1 cellular context compared by ENCODE assay signal in genomic region chr16:48526058-48526957, GRCh38.
TF ChIP-seq lines count a peak whose summit lies in the region.

No MANE protein-coding gene starts in this region.

TF ChIP-seq in HepG2, 621 proteins besides CTCF, POLR2A, EP300 and RAD21 (continued from another document and continues in another):
- TF ChIP-seq AHDC1 (CRISPR knock-in tag; IDR thresholded peaks at IDR 0.05; ENCODE audit: borderline replicate concordance) (no peak; the same call in 1 of the 2 replicates), JUND (CRISPR knock-in tag; IDR thresholded peaks at IDR 0.05) (peak; percentile 61; the same call in 1 of the 2 replicates), ZC3H13 (CRISPR knock-in tag; IDR thresholded peaks at IDR 0.05) (0 out of 2 replicates have a peak, but pooled peaks have one; percentile 16), ZGPAT (CRISPR knock-in tag; IDR thresholded peaks at IDR 0.05) (peak; percentile 75), SIX1 (CRISPR knock-in tag; IDR thresholded peaks at IDR 0.05; ENCODE audit: borderline replicate concordance) (peak; percentile 76; the same call in 1 of the 2 replicates), MIXL1 (CRISPR knock-in tag; IDR thresholded peaks at IDR 0.05) (peak; percentile 20; the same call in 1 of the 2 replicates), CREB1 (IDR thresholded peaks at IDR 0.05) (0 out of 2 replicates have a peak, but pooled peaks have one; percentile 1), CREB1 (CRISPR knock-in tag; IDR thresholded peaks at IDR 0.05) (peak; percentile 80), FOXA3 (CRISPR knock-in tag; IDR thresholded peaks at IDR 0.05) (peak; percentile 53), FOXO1 (CRISPR knock-in tag; IDR thresholded peaks at IDR 0.05) (no peak; the same call in 1 of the 2 replicates), NFATC3 (CRISPR knock-in tag; IDR thresholded peaks at IDR 0.05) (0 out of 2 replicates have a peak, but pooled peaks have one; percentile 69), ATF2 (CRISPR knock-in tag; IDR thresholded peaks at IDR 0.05) (0 out of 2 replicates have a peak, but pooled peaks have one; percentile 39), ZNF670 (CRISPR knock-in tag; IDR thresholded peaks at IDR 0.05; ENCODE audit: borderline replicate concordance) (no peak), POLR2AphosphoS5 (IDR thresholded peaks at IDR 0.05; ENCODE audit: low read depth, low read length) (peak; percentile 34; the same call in 1 of the 2 replicates), NCOA2 (CRISPR knock-in tag; IDR thresholded peaks at IDR 0.05) (peak; percentile 42; the same call in 1 of the 2 replicates), KMT2B (CRISPR knock-in tag; IDR thresholded peaks at IDR 0.05) (0 out of 2 replicates have a peak, but pooled peaks have one; percentile 14), ZNF430 (CRISPR knock-in tag; IDR thresholded peaks at IDR 0.05) (0 out of 2 replicates have a peak, but pooled peaks have one; percentile 16), DRAP1 (CRISPR knock-in tag; IDR thresholded peaks at IDR 0.05) (0 out of 2 replicates have a peak, but pooled peaks have one; percentile 35), ZNF12 (CRISPR knock-in tag; IDR thresholded peaks at IDR 0.05) (0 out of 2 replicates have a peak, but pooled peaks have one; percentile 18), RFX1 (IDR thresholded peaks at IDR 0.05) (no peak), ISX (CRISPR knock-in tag; conservative IDR thresholded peaks at IDR 0.05) (no peak), ZBTB34 (CRISPR knock-in tag; IDR thresholded peaks at IDR 0.05) (no peak), PRPF4 (IDR thresholded peaks at IDR 0.05; ENCODE audit: low read depth, low read length, poor library complexity, severe bottlenecking) (no peak), THAP7 (CRISPR knock-in tag; IDR thresholded peaks at IDR 0.05) (0 out of 2 replicates have a peak, but pooled peaks have one; percentile 16), ARHGAP35 (CRISPR knock-in tag; IDR thresholded peaks at IDR 0.05; ENCODE audit: borderline replicate concordance) (no peak), ZNF891 (CRISPR knock-in tag; IDR thresholded peaks at IDR 0.05) (0 out of 2 replicates have a peak, but pooled peaks have one; percentile 11), AKNA (CRISPR knock-in tag; IDR thresholded peaks at IDR 0.05; ENCODE audit: borderline replicate concordance) (no peak), THAP11 (CRISPR knock-in tag; IDR thresholded peaks at IDR 0.05) (0 out of 2 replicates have a peak, but pooled peaks have one; percentile 13), SALL2 (CRISPR knock-in tag; IDR thresholded peaks at IDR 0.05) (peak; percentile 18; the same call in 1 of the 2 replicates), HNF4G (IDR thresholded peaks at IDR 0.05; ENCODE audit: borderline replicate concordance, low read depth, low read length) (peak; percentile 73), HNF4G (CRISPR knock-in tag; IDR thresholded peaks at IDR 0.05; ENCODE audit: borderline replicate concordance, low read depth) (peak; percentile 91)
